ENCODE assay signal across 35 cellular contexts in the genomic region with DNA sequence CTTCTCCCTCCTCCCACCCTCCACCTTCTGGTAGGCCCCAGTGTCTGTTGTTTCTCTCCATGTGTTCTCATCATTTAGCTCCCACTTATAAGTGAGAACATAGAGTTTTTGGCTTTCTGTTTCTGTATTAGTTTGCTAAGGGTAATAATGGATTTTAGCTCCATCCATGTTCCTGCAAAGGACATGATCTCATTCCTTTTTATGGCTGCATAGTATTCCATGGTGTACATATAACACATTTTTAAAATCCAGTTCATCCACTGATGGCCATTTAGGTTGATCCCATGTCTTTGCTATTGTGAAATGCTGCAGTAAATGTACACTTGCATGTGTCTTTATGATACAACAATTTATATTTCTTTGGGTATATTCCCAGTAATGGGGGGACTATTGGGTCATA.
"Had no signal": no experiment of that assay in that cellular context is flagged by ENCODE, and none has a peak within 500 bp of the region (broad histone marks: within the 10 kb centered on the region; RNA-seq: fewer than 3 reads in every experiment).

No MANE protein-coding gene starts in this region.

- DNase-seq: Karpas-422, Kasumi-1, MG63, MM.1S, MV-4-11, NCI-H1048, NCI-H1092, NCI-H1092 treated with DMSO at 0.1 percent for 48 hours, NCI-H1105, NCI-H1105 treated with DMSO at 0.1 percent for 48 hours, NCI-H1417, NCI-H1417 treated with DMSO at 0.1 percent for 48 hours, NCI-H1436, NCI-H1436 treated with DMSO at 0.1 percent for 48 hours, NCI-H146, NCI-H1694, NCI-H1694 treated with DMSO at 0.1 percent for 48 hours, NCI-H187, NCI-H187 treated with DMSO at 0.1 percent for 48 hours, NCI-H1930, NCI-H2029, NCI-H2029 treated with DMSO at 0.1 percent for 48 hours, NCI-H2081 treated with DMSO at 0.1 percent for 48 hours, NCI-H2107, NCI-H2171, NCI-H2171 treated with DMSO at 0.1 percent for 48 hours, NCI-H2227 treated with DMSO at 0.1 percent for 48 hours, NCI-H226, NCI-H345, NCI-H446, NCI-H446 treated with DMSO at 0.1 percent for 48 hours, NCI-H510A, NCI-H510A treated with DMSO at 0.1 percent for 48 hours, NCI-H524, NCI-H524 treated with DMSO at 0.1 percent for 48 hours had no signal

- H3K27me3 ChIP-seq: MG63 had no signal

- H3K4me3 ChIP-seq: MG63 had no signal
